1 cellular context compared by ENCODE assay signal in genomic region chr5:54347221-54347865, GRCh38.
TF ChIP-seq lines count a peak whose summit lies in the region.

No MANE protein-coding gene starts in this region.

TF ChIP-seq in HepG2, 621 proteins besides CTCF, POLR2A, EP300 and RAD21:
- TF ChIP-seq PREB (CRISPR knock-in tag; IDR thresholded peaks at IDR 0.05) (no peak), ZFP36 (IDR thresholded peaks at IDR 0.05; ENCODE audit: borderline replicate concordance, low read depth, low read length, partially characterized antibody) (peak; percentile 38), ZNF382 (CRISPR knock-in tag; IDR thresholded peaks at IDR 0.05; ENCODE audit: borderline replicate concordance) (no peak), KMT2B (CRISPR knock-in tag; IDR thresholded peaks at IDR 0.05) (no peak), ZNF724P (CRISPR knock-in tag; IDR thresholded peaks at IDR 0.05; ENCODE audit: borderline replicate concordance) (peak; percentile 87)
